9 cellular contexts compared by ENCODE assay signal in the genomic region with DNA sequence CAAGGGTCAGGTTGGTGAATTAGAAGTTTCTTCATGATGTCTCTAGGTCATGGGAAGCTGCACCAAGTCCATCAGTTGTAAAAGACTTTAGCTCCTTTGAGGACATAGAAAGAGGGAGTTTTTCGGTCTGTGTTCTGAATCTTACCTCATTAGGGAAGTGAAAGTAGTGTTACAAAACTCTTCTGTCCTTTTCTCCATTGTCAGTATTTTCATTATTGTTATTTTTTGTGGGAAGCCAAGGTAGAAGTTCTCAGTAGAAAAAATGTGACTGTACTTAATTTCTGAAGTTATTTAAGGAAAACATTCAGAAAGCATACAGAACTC. TPM values are rescaled to one million over a fixed set of nuclear protein-coding genes. Genes with fewer than 3 reads are reported as not detected.
A peak's percentile ranks its signal among the peaks of the same experiment; 100 is the strongest.
DNase-seq lines count a peak whose midpoint lies in the region; ATAC-seq and TF ChIP-seq lines count a peak whose summit lies in the region.
"Had no signal": no experiment of that assay in that cellular context is flagged by ENCODE, and none has a peak within 500 bp of the region (broad histone marks: within the 10 kb centered on the region; RNA-seq: fewer than 3 reads in every experiment).

No MANE protein-coding gene starts in this region.

- intact Hi-C loops in activated naive CD4-positive, alpha-beta T cell treated with anti-CD3 and anti-CD28 coated beads for 36 hours (cut with micrococcal nuclease), result no loop called here
- intact Hi-C loops in spleen (cut with DNase I; ENCODE audit: low total_unique reads), result no loop called here

- ATAC-seq in HG02642 (IDR thresholded peaks at IDR 0.05; ENCODE audit: poor library complexity, unreplicated experiment) (peak; percentile 82), gastroesophageal sphincter (no peak)

- peaks cover 15% of the 10 kb centered on the region for H3K36me3 Mint-ChIP-seq in activated naive CD4-positive, alpha-beta T cell treated with anti-CD3 and anti-CD28 coated beads for 36 hours (ENCODE audit: low read depth)

- H3K27me3 ChIP-seq in spleen (replicated peaks in 1 of 7) (no peaks in the 10 kb centered on the region), gastroesophageal sphincter (no peaks in the 10 kb centered on the region)

- H3K4me3 ChIP-seq in spleen (peak overlapping the region in 1 of 8 donors; percentile 7), gastroesophageal sphincter (no peak overlapping the region)

- DNase-seq in activated naive CD4-positive, alpha-beta T cell treated with anti-CD3 and anti-CD28 coated beads for 36 hours, result no peak
- DNase-seq in activated naive CD4-positive, alpha-beta T cell (lab: John Stamatoyannopoulos, UW), result no peak
- DNase-seq in MV-4-11 (lab: John Stamatoyannopoulos, UW) (peak; percentile 93), spleen (no peak), A172 (ENCODE audit: low spot score) (no peak), 8988T (no peak)
- DNase-seq: NCI-H1417 had no signal

- peaks cover 12% of the 10 kb centered on the region for H3K4me1 Mint-ChIP-seq in activated naive CD4-positive, alpha-beta T cell treated with anti-CD3 and anti-CD28 coated beads for 36 hours (ENCODE audit: low read depth)

- H3K4me3 Mint-ChIP-seq in activated naive CD4-positive, alpha-beta T cell treated with anti-CD3 and anti-CD28 coated beads for 36 hours, result no peak overlapping the region

- TF ChIP-seq CTCF in spleen (IDR thresholded peaks at IDR 0.05 in 8 of 11, conservative IDR thresholded peaks at IDR 0.05 in 3 of 11) (no peak), gastroesophageal sphincter (IDR thresholded peaks at IDR 0.05) (no peak)

- H3K27ac ChIP-seq in spleen, result peak overlapping the region in 7 of 8 donors; percentile 55 to 86 (median 74)
- no peak overlapping the region for H3K27ac ChIP-seq in gastroesophageal sphincter

- peaks cover 0 to 84% (median 17%) of the 10 kb centered on the region in 6 donors for H3K36me3 ChIP-seq in spleen
- peaks cover 0 to 85% of the 10 kb centered on the region in 2 donors for H3K36me3 ChIP-seq in gastroesophageal sphincter

- no peaks in the 10 kb centered on the region for H3K9me3 Mint-ChIP-seq in activated naive CD4-positive, alpha-beta T cell treated with anti-CD3 and anti-CD28 coated beads for 36 hours

- H3K4me1 ChIP-seq in spleen (peaks cover 5 to 100% (median 70%) of the 10 kb centered on the region in 6 donors), gastroesophageal sphincter (peaks cover 0 to 23% (median 0%) of the 10 kb centered on the region in 3 donors)

- TF ChIP-seq POLR2A in spleen (IDR thresholded peaks at IDR 0.05), result no peak
- TF ChIP-seq POLR2A in gastroesophageal sphincter (IDR thresholded peaks at IDR 0.05), result no peak

- CTCF ChIA-PET in activated naive CD4-positive, alpha-beta T cell treated with anti-CD3 and anti-CD28 coated beads for 36 hours (lab: Charles Lee), result interaction anchor here (0.6 to 1.0 kb wide), 2 partner anchors 50 to 221 kb away, joined by 3 read pairs; no protein-coding TSS in a partner anchor

- H3K9me3 ChIP-seq in spleen (no peaks in the 10 kb centered on the region), gastroesophageal sphincter (no peaks in the 10 kb centered on the region)

- 37 to 50% (median 43%) methylated on average over 1 of the region's 1 CpG for WGBS in spleen, 5 donors
- WGBS in gastroesophageal sphincter (ENCODE audit: low coverage in 1 of 2), 2 donors, result 80 to 83% methylated on average over 1 of the region's 1 CpG

- H3K27ac Mint-ChIP-seq in activated naive CD4-positive, alpha-beta T cell treated with anti-CD3 and anti-CD28 coated beads for 36 hours, result peak overlapping the region; percentile 20

- H3K27me3 Mint-ChIP-seq in activated naive CD4-positive, alpha-beta T cell treated with anti-CD3 and anti-CD28 coated beads for 36 hours (ENCODE audit: low read depth), result no peaks in the 10 kb centered on the region

- no peak for TF ChIP-seq EP300 in gastroesophageal sphincter (IDR thresholded peaks at IDR 0.05)

RNA-seq across cellular contexts. Expression of gene MAP3K3, which starts 24.2 kb away (rescaled TPM):
- 10 to 100 TPM; 28.8 to 29.6 TPM for total RNA-seq in activated naive CD4-positive, alpha-beta T cell treated with anti-CD3 and anti-CD28 coated beads for 36 hours
- total RNA-seq in spleen, result 100 to 1,000 TPM in 2 of 7 donors, 10 to 100 TPM in 5; 69.9 to 125 (median 94.9) TPM
- polyA plus RNA-seq in spleen, result 10 to 100 TPM; 12.2 to 34.1 (median 17.3) TPM
- total RNA-seq in A172 (2014; rRNA removed; shearing (Covaris generic)), result 31.5 and 39.5 TPM in 2 replicates
- total RNA-seq in gastroesophageal sphincter, result 100 to 1,000 TPM in 1 of 4 donors, 10 to 100 TPM in 3; 64.9 to 108 (median 85.7) TPM

RNA-seq across cellular contexts. Expression of gene TACO1, which starts 45.8 kb away (rescaled TPM):
- 10 to 100 TPM; 27.6 to 28.9 TPM for total RNA-seq in activated naive CD4-positive, alpha-beta T cell treated with anti-CD3 and anti-CD28 coated beads for 36 hours
- total RNA-seq in spleen, result 10 to 100 TPM; 10.6 to 16.8 (median 14.9) TPM
- polyA plus RNA-seq in spleen, result 10 to 100 TPM; 14.6 to 19.1 (median 16.9) TPM
- 37.1 and 37.4 TPM in 2 replicates for total RNA-seq in A172 (2014; rRNA removed; shearing (Covaris generic))
- 10 to 100 TPM; 11.4 to 18.3 (median 14.6) TPM for total RNA-seq in gastroesophageal sphincter

RNA-seq across cellular contexts. Expression of gene LIMD2, which starts 53.5 kb away (rescaled TPM):
- 100 to 1,000 TPM; 121 TPM for total RNA-seq in activated naive CD4-positive, alpha-beta T cell treated with anti-CD3 and anti-CD28 coated beads for 36 hours
- total RNA-seq in spleen (100 to 1,000 TPM; 211 to 381 (median 249) TPM), gastroesophageal sphincter (10 to 100 TPM in 1 of 4 donors, 1 to 10 TPM in 3; 2.3 to 11.0 (median 6.7) TPM)
- 100 to 1,000 TPM; 414 to 554 (median 480) TPM for polyA plus RNA-seq in spleen
- total RNA-seq in A172 (2014; rRNA removed; shearing (Covaris generic)), result 43.2 and 75.7 TPM in 2 replicates

Comparison
In these comparisons a context has a peak if more than half of its experiments do, and no peak if none do; other contexts are left out.
1. H3K27ac ChIP-seq: peak in spleen (7 of 8); none in gastroesophageal sphincter (0 of 4).